In genomic region chr19:30227661-30228112, GRCh38 we compare ENCODE assay signal across 8 cellular contexts.
DNase-seq lines count a peak whose midpoint lies in the region; ATAC-seq and TF ChIP-seq lines count a peak whose summit lies in the region.

No MANE protein-coding gene starts in this region.

- peak overlapping the region; percentile 89 for H3K4me3 Mint-ChIP-seq in activated CD4-positive, alpha-beta T cell treated with anti-CD3 and anti-CD28 coated beads, Interleukin-2, amount 10 ng/mL, durations not matched to agents 24 days and 14 days

- peaks cover 69% of the 10 kb centered on the region for H3K27me3 Mint-ChIP-seq in activated CD4-positive, alpha-beta T cell treated with anti-CD3 and anti-CD28 coated beads, Interleukin-2, amount 10 ng/mL, durations not matched to agents 24 days and 14 days

- peak; percentile 40 for DNase-seq in DMS79 (lab: John Stamatoyannopoulos, UW)
- peak; percentile 41 for DNase-seq in LHCN-M2 (ENCODE audit: low read depth)
- DNase-seq in activated CD4-positive, alpha-beta T cell treated with anti-CD3 and anti-CD28 coated beads, Interleukin-2, amount 10 ng/mL, durations not matched to agents 24 days and 14 days, result peak; percentile 89
- peak; percentile 28 to 45 for DNase-seq in erythroblast (lab: John Stamatoyannopoulos, UW)
- peak; percentile 38 for DNase-seq in mucosa of gallbladder (ENCODE audit: low spot score)
- DNase-seq in superior temporal gyrus (ENCODE audit: extremely low spot score), result peak; percentile 81
- no peak for DNase-seq in activated gamma-delta T cell treated with Interleukin-2 at 50 U/mL for 16 hours

- peaks cover 12% of the 10 kb centered on the region for H3K36me3 Mint-ChIP-seq in activated CD4-positive, alpha-beta T cell treated with anti-CD3 and anti-CD28 coated beads, Interleukin-2, amount 10 ng/mL, durations not matched to agents 24 days and 14 days (ENCODE audit: low read depth)

- no peak for TF ChIP-seq POLR2A in erythroblast (IDR thresholded peaks at IDR 0.05; ENCODE audit: low read length)

- peaks cover 21% of the 10 kb centered on the region for H3K4me1 Mint-ChIP-seq in activated CD4-positive, alpha-beta T cell treated with anti-CD3 and anti-CD28 coated beads, Interleukin-2, amount 10 ng/mL, durations not matched to agents 24 days and 14 days

- intact Hi-C loops in activated CD4-positive, alpha-beta T cell treated with anti-CD3 and anti-CD28 coated beads, Interleukin-2, amount 10 ng/mL, durations not matched to agents 24 days and 14 days (cut with micrococcal nuclease), result loop anchor here (2.0 to 10.0 kb wide), 4 partner anchors 425 to 1129 kb away; no protein-coding TSS in a partner anchor

- peaks cover 9% of the 10 kb centered on the region for H3K9me3 Mint-ChIP-seq in activated CD4-positive, alpha-beta T cell treated with anti-CD3 and anti-CD28 coated beads, Interleukin-2, amount 10 ng/mL, durations not matched to agents 24 days and 14 days

- ATAC-seq in GM21360 (IDR thresholded peaks at IDR 0.05; ENCODE audit: unreplicated experiment), result peak; percentile 60

- H3K27ac Mint-ChIP-seq in activated CD4-positive, alpha-beta T cell treated with anti-CD3 and anti-CD28 coated beads, Interleukin-2, amount 10 ng/mL, durations not matched to agents 24 days and 14 days, result no peak overlapping the region
